In genomic region chr17:7001562-7001961, GRCh38 we compare ENCODE assay signal across 7 cellular contexts. TPM values are rescaled to one million over a fixed set of nuclear protein-coding genes. Genes with fewer than 3 reads are reported as not detected.
DNase-seq lines count a peak whose midpoint lies in the region; FAIRE-seq and TF ChIP-seq lines count a peak whose summit lies in the region.

No MANE protein-coding gene starts in this region.

- H3K4me3 ChIP-seq in epithelial cell of proximal tubule (ENCODE audit: low read depth, low read length) (no peak overlapping the region), ovary (no peak overlapping the region)

- H3K27ac ChIP-seq in ovary, result no peak overlapping the region

- TF ChIP-seq EP300 in ovary (IDR thresholded peaks at IDR 0.05), result no peak

- no peaks in the 10 kb centered on the region for H3K4me1 ChIP-seq in ovary (ENCODE audit: insufficient read depth)

- WGBS in ovary, 3 donors, result 49 to 57% (median 55%) methylated on average over 6 of the region's 6 CpGs

- H3K27me3 ChIP-seq in ovary, result no peaks in the 10 kb centered on the region

- TF ChIP-seq CTCF in epithelial cell of proximal tubule (conservative IDR thresholded peaks at IDR 0.05; ENCODE audit: low read depth, low read length), result peak; percentile 70
- no peak for TF ChIP-seq CTCF in ovary (IDR thresholded peaks at IDR 0.05)

- TF ChIP-seq POLR2A in ovary (IDR thresholded peaks at IDR 0.05), result no peak

- intact Hi-C loops in ovary (cut with DNase I), result loop anchor here in 2 of 4 donors (10.0 kb wide), 2 partner anchors 87 to 337 kb away; no protein-coding TSS in a partner anchor

- H3K9me3 ChIP-seq in ovary, result no peaks in the 10 kb centered on the region

- FAIRE-seq in GM19239 (lab: Jason Lieb, UNC), result peak; percentile 39

- DNase-seq in GM19239 (ENCODE audit: insufficient read length, low spot score) (no peak), T-helper 9 cell (peak; percentile 31), epithelial cell of proximal tubule (ENCODE audit: low read depth) (no peak), ovary (no peak), EL (no peak), hepatic stellate cell (ENCODE audit: low spot score) (no peak)
- peak; percentile 51 to 64 for DNase-seq in stimulated activated CD4-positive, alpha-beta T cell treated with anti-CD3 and anti-CD28 coated beads, Interleukin-2, amount 100 ng/mL, for 24 hours

- no peaks in the 10 kb centered on the region for H3K36me3 ChIP-seq in ovary

RNA-seq across cellular contexts. Expression of gene ALOX12, which starts 5.7 kb away (rescaled TPM):
- 0.98 and 1.0 TPM in 2 replicates for total RNA-seq in epithelial cell of proximal tubule
- total RNA-seq in ovary, result under 1 TPM in 3 of 7 donors, not detected in 4; 0.51 to 0.74 (median 0.62) TPM
- polyA plus RNA-seq in ovary, result under 1 TPM in 1 of 2 donors, not detected in 1; 0.05 TPM

RNA-seq across cellular contexts. Expression of gene RNASEK, which starts 10.9 kb away (rescaled TPM):
- total RNA-seq in epithelial cell of proximal tubule (180 and 275 TPM in 2 replicates), ovary (100 to 1,000 TPM in 6 of 7 donors, 10 to 100 TPM in 1; 80.1 to 211 (median 179) TPM)
- polyA plus RNA-seq in ovary, result 100 to 1,000 TPM; 192 to 295 TPM

RNA-seq across cellular contexts. Expression of gene BCL6B, which starts 21.3 kb away (rescaled TPM):
- total RNA-seq in epithelial cell of proximal tubule (under 0.01 TPM in 1 of 2 replicates, not detected in the other), ovary (10 to 100 TPM in 1 of 7 donors, 1 to 10 TPM in 4, under 1 TPM in 2; 0.46 to 13.9 (median 3.5) TPM)
- polyA plus RNA-seq in ovary, result 10 to 100 TPM in 1 of 2 donors, 1 to 10 TPM in 1; 6.2 to 13.7 TPM

RNA-seq across cellular contexts. Expression of gene SLC16A13, which starts 34.3 kb away (rescaled TPM):
- total RNA-seq in epithelial cell of proximal tubule (3.1 and 4.1 TPM in 2 replicates), ovary (1 to 10 TPM in 4 of 7 donors, under 1 TPM in 3; 0.12 to 2.8 (median 1.2) TPM)
- polyA plus RNA-seq in ovary, result 1 to 10 TPM; 1.2 TPM

RNA-seq across cellular contexts. Expression of gene SLC16A11, which starts 42.3 kb away (rescaled TPM):
- total RNA-seq in epithelial cell of proximal tubule (not detected in 2 replicates), ovary (10 to 100 TPM in 1 of 7 donors, 1 to 10 TPM in 5, not detected in 1; 1.2 to 14.4 (median 2.9) TPM)
- 1 to 10 TPM in 1 of 2 donors, not detected in 1; 3.9 TPM for polyA plus RNA-seq in ovary

Comparison
In these comparisons a context has a peak if more than half of its experiments do, and no peak if none do; other contexts are left out.
1. DNase-seq: peak in T-helper 9 cell (single experiment) and stimulated activated CD4-positive, alpha-beta T cell treated with anti-CD3 and anti-CD28 coated beads, Interleukin-2, amount 100 ng/mL, for 24 hours (2 of 2); none in GM19239 (single experiment), epithelial cell of proximal tubule (single experiment), ovary (0 of 5), EL (single experiment) and hepatic stellate cell (single experiment).